Comparison of ENCODE assay signal across 23 cellular contexts in genomic region chr9:112852741-112853505, GRCh38. TPM values are rescaled to one million over a fixed set of nuclear protein-coding genes. Genes with fewer than 3 reads are reported as not detected.
DNase-seq lines count a peak whose midpoint lies in the region; ATAC-seq and TF ChIP-seq lines count a peak whose summit lies in the region.
"Had no signal": no experiment of that assay in that cellular context is flagged by ENCODE, and none has a peak within 500 bp of the region (broad histone marks: within the 10 kb centered on the region; RNA-seq: fewer than 3 reads in every experiment).

No MANE protein-coding gene starts in this region.

- no peaks in the 10 kb centered on the region for H3K36me3 ChIP-seq in breast epithelium
- H3K36me3 ChIP-seq in lower lobe of right lung = peaks cover 37% of the 10 kb centered on the region
- H3K36me3 ChIP-seq: cardiac muscle cell, neural progenitor cell, thyroid gland had no signal

- H3K27ac ChIP-seq in breast epithelium (no peak overlapping the region), caudate nucleus (ENCODE audit: low read depth, low read length) (no peak overlapping the region), lower lobe of right lung (no peak overlapping the region)
- H3K27ac ChIP-seq: A549, C4-2B, cardiac muscle cell, neural progenitor cell, thyroid gland had no signal

- no peak overlapping the region for H3K4me3 Mint-ChIP-seq in MCF 10A (ENCODE audit: unreplicated experiment)
- H3K4me3 Mint-ChIP-seq: activated CD4-positive, alpha-beta memory T cell treated with anti-CD3 and anti-CD28 coated beads for 36 hours; neural progenitor cell had no signal

- no peaks in the 10 kb centered on the region for H3K27me3 ChIP-seq in breast epithelium
- H3K27me3 ChIP-seq in lower lobe of right lung (ENCODE audit: low read depth) = no peaks in the 10 kb centered on the region
- H3K27me3 ChIP-seq: cardiac muscle cell, neural progenitor cell, thyroid gland had no signal

- H3K4me1 ChIP-seq in breast epithelium (no peaks in the 10 kb centered on the region), lower lobe of right lung (peaks cover 30% of the 10 kb centered on the region)
- H3K4me1 ChIP-seq: A549, thyroid gland had no signal

- H3K4me3 ChIP-seq in breast epithelium (no peak overlapping the region), lower lobe of right lung (no peak overlapping the region)
- H3K4me3 ChIP-seq: A549, cardiac muscle cell, neural progenitor cell, thyroid gland had no signal

- no peak for TF ChIP-seq CTCF in MCF 10A (IDR thresholded peaks at IDR 0.05; ENCODE audit: unreplicated experiment)
- no peak for TF ChIP-seq CTCF in breast epithelium (IDR thresholded peaks at IDR 0.05)
- no peak for TF ChIP-seq CTCF in lower lobe of right lung (IDR thresholded peaks at IDR 0.05)

- peak; percentile 20 for ATAC-seq in lower lobe of right lung
- ATAC-seq in GM18520 (IDR thresholded peaks at IDR 0.05; ENCODE audit: unreplicated experiment) = no peak
- ATAC-seq: A549, left cardiac atrium had no signal

- H3K36me3 Mint-ChIP-seq in MCF 10A (ENCODE audit: insufficient read depth, unreplicated experiment) = peaks cover 12% of the 10 kb centered on the region

- H3K4me1 Mint-ChIP-seq in MCF 10A (ENCODE audit: insufficient read depth, unreplicated experiment) = no peaks in the 10 kb centered on the region

- CTCF ChIA-PET in MCF 10A (lab: Yijun Ruan, JAX) = interaction anchor here (0.6 to 2.4 kb wide), 4 partner anchors 9 to 51 kb away, joined by 3 to 10 read pairs (median 4); no protein-coding TSS in a partner anchor

- no peaks in the 10 kb centered on the region for H3K9me3 Mint-ChIP-seq in MCF 10A (ENCODE audit: unreplicated experiment)
- H3K9me3 Mint-ChIP-seq: activated CD4-positive, alpha-beta memory T cell treated with anti-CD3 and anti-CD28 coated beads for 36 hours; neural progenitor cell had no signal

- no TSS peak for BruUV-seq in MCF 10A (replicated peaks; lab: Mats Ljungman, UMichigan)

- POLR2A ChIA-PET in MCF 10A (lab: Yijun Ruan, JAX) = no interaction called here

- no peak for TF ChIP-seq POLR2A in breast epithelium (IDR thresholded peaks at IDR 0.05)

- H3K27me3 Mint-ChIP-seq in MCF 10A (ENCODE audit: insufficient read depth, unreplicated experiment) = no peaks in the 10 kb centered on the region
- H3K27me3 Mint-ChIP-seq: activated CD4-positive, alpha-beta memory T cell treated with anti-CD3 and anti-CD28 coated beads for 36 hours had no signal

- DNase-seq in MCF 10A (ENCODE audit: unreplicated experiment) (peak; percentile 58), breast epithelium (ENCODE audit: low spot score in 2 of 2) (no peak), caudate nucleus (lab: John Stamatoyannopoulos, UW) (peak in 52 of 61 donors; percentile 9 to 88 (median 46)), lower lobe of right lung (no peak), superior temporal gyrus (ENCODE audit: extremely low spot score) (peak; percentile 86), NCI-H524 treated with DMSO at 0.1 percent for 48 hours (lab: John Stamatoyannopoulos, UW) (no peak)
- DNase-seq in stimulated activated naive CD4-positive, alpha-beta T cell (lab: John Stamatoyannopoulos, UW) = no peak
- DNase-seq: activated CD4-positive, alpha-beta memory T cell treated with anti-CD3 and anti-CD28 coated beads for 36 hours; activated CD4-positive, CD25-positive, alpha-beta regulatory T cell; activated gamma-delta T cell; erythroblast; foreskin melanocyte; left cardiac atrium; NCI-H226; SK-N-SH; stimulated activated CD4-positive, alpha-beta T cell treated with anti-CD3 and anti-CD28 coated beads, Interleukin-15, amount 100 ng/mL, for 24 hours; thyroid gland had no signal

- intact Hi-C loops in MCF 10A (cut with micrococcal nuclease) (no loop called here), breast epithelium (cut with DNase I; ENCODE audit: low total_unique reads) (no loop called here), lower lobe of right lung (cut with DNase I) (no loop called here)

- no peak overlapping the region for H3K27ac Mint-ChIP-seq in MCF 10A (ENCODE audit: low read depth, unreplicated experiment)
- H3K27ac Mint-ChIP-seq: activated CD4-positive, alpha-beta memory T cell treated with anti-CD3 and anti-CD28 coated beads for 36 hours; neural progenitor cell had no signal

- H3K9me3 ChIP-seq in breast epithelium = no peaks in the 10 kb centered on the region
- no peaks in the 10 kb centered on the region for H3K9me3 ChIP-seq in lower lobe of right lung
- H3K9me3 ChIP-seq: A549, SK-N-SH, thyroid gland had no signal

RNA-seq across cellular contexts. Expression of gene SLC46A2, which starts 37.8 kb away (rescaled TPM):
- total RNA-seq in MCF 10A (2022) (not detected in 2 replicates), breast epithelium (under 1 TPM in 2 of 3 donors, not detected in 1; 0.16 to 0.66 TPM), lower lobe of right lung (13.7 TPM)
- total RNA-seq: activated CD4-positive, alpha-beta memory T cell treated with anti-CD3 and anti-CD28 coated beads for 36 hours; cardiac muscle cell; left cardiac atrium; M059J had no signal

Comparison
In these comparisons a context has a peak if more than half of its experiments do, and no peak if none do; other contexts are left out.
1. DNase-seq: peak in MCF 10A (single experiment), caudate nucleus (52 of 61) and superior temporal gyrus (single experiment); none in breast epithelium (0 of 2), lower lobe of right lung (single experiment), stimulated activated naive CD4-positive, alpha-beta T cell (0 of 6) and NCI-H524 treated with DMSO at 0.1 percent for 48 hours (single experiment).